In the genomic region with DNA sequence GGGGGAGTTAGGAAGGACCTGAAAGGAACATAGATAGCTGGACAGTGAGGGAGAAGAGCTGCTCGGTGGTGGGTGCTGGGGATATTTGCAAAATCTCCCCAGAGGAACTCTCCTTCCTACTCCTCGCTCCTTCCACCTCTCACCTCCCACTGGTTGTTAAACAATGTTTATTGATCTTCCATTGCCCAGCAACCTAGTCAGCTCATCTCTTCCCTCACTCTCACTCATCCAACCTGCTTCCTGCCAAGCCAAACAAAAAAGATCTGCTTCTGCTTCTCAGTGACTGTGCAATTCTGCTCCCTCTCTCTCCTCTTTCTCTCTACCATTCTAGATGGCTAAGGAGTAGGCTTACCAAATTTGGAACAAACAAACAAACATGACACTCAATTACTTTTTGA, we compare ENCODE assay signal across 8 cellular contexts.
DNase-seq lines count a peak whose midpoint lies in the region; ATAC-seq and TF ChIP-seq lines count a peak whose summit lies in the region.

No MANE protein-coding gene starts in this region.

- H3K9me3 Mint-ChIP-seq in activated T-cell treated with anti-CD3 and anti-CD28 coated beads, Interleukin-2, amount 50 U/mL, for 72 hours, result peaks cover 0 to 2% of the 10 kb centered on the region in 2 donors

- H3K27me3 ChIP-seq in transverse colon, result no peaks in the 10 kb centered on the region

- H3K27ac Mint-ChIP-seq in activated T-cell treated with anti-CD3 and anti-CD28 coated beads, Interleukin-2, amount 50 U/mL, for 72 hours, result peak overlapping the region; percentile 1

- H3K4me1 ChIP-seq in transverse colon, result peaks cover 0 to 21% (median 4%) of the 10 kb centered on the region in 4 donors

- no peaks in the 10 kb centered on the region for H3K36me3 ChIP-seq in transverse colon

- 67 to 74% methylated on average over 1 to 2 of the region's 2 CpGs for whole genome bisulfite sequencing in transverse colon (ENCODE audit: low coverage in 1 of 2), 2 donors

- no peak overlapping the region for H3K4me3 Mint-ChIP-seq in activated T-cell treated with anti-CD3 and anti-CD28 coated beads, Interleukin-2, amount 50 U/mL, for 72 hours

- peaks cover 25% of the 10 kb centered on the region for H3K4me1 Mint-ChIP-seq in activated T-cell treated with anti-CD3 and anti-CD28 coated beads, Interleukin-2, amount 50 U/mL, for 72 hours (ENCODE audit: low read depth)

- intact Hi-C loops in transverse colon (cut with DNase I; ENCODE audit: low total_unique reads), result loop anchor here (10.0 kb wide), 2 partner anchors 170 to 300 kb away; a partner anchor contains a TSS

- no peak overlapping the region for H3K4me3 ChIP-seq in transverse colon

- peaks cover 4% of the 10 kb centered on the region for H3K27me3 Mint-ChIP-seq in activated T-cell treated with anti-CD3 and anti-CD28 coated beads, Interleukin-2, amount 50 U/mL, for 72 hours (ENCODE audit: low read depth)

- peak in 1 of 2 donors; percentile 63 for ATAC-seq in activated T-cell treated with anti-CD3 and anti-CD28 coated beads, Interleukin-2, amount 50 U/mL, for 72 hours (replicated peaks in 1 of 2)
- ATAC-seq in HG02973 (IDR thresholded peaks at IDR 0.05; ENCODE audit: unreplicated experiment) (no peak), HG02759 (IDR thresholded peaks at IDR 0.05; ENCODE audit: unreplicated experiment) (no peak)

- DNase-seq in activated T-cell treated with anti-CD3 and anti-CD28 coated beads, Interleukin-2, amount 50 U/mL, for 72 hours, result no peak
- DNase-seq in activated T-cell treated with anti-CD3 and anti-CD28 coated beads for 4 hours, result no peak
- DNase-seq in hepatic stellate cell (ENCODE audit: low spot score), result peak; percentile 28
- DNase-seq in transverse colon, result no peak
- DNase-seq in NCI-H187 treated with DMSO at 0.1 percent for 48 hours (lab: John Stamatoyannopoulos, UW), result no peak

- TF ChIP-seq POLR2A in transverse colon (IDR thresholded peaks at IDR 0.05), result no peak

- in situ Hi-C loops in transverse colon (cut with MboI; ENCODE audit: low pct_ligation_motif_present in 1 of 4, low pct_unique_long_range_greater_than_20kb in 1 of 4, low sequenced_read_pairs in 3 of 4), result loop anchor here in 2 of 4 donors (10.0 kb wide), 2 partner anchors 310 to 380 kb away; no protein-coding TSS in a partner anchor

- no peaks in the 10 kb centered on the region for H3K9me3 ChIP-seq in transverse colon

- TF ChIP-seq EP300 in transverse colon (IDR thresholded peaks at IDR 0.05; ENCODE audit: low read depth), result no peak

- H3K36me3 Mint-ChIP-seq in activated T-cell treated with anti-CD3 and anti-CD28 coated beads, Interleukin-2, amount 50 U/mL, for 72 hours (ENCODE audit: insufficient read depth in 2 of 2), result no peaks in the 10 kb centered on the region

- TF ChIP-seq CTCF in VCaP (conservative IDR thresholded peaks at IDR 0.05) (no peak), transverse colon (IDR thresholded peaks at IDR 0.05) (no peak)

- peak overlapping the region; percentile 40; the same call in 1 of the 2 replicates for H3K27ac ChIP-seq in VCaP
- H3K27ac ChIP-seq in transverse colon, result peak overlapping the region; percentile 36 to 69 (median 52)
